19 cellular contexts compared by ENCODE assay signal in genomic region chr4:173782660-173783059, GRCh38.
DNase-seq lines count a peak whose midpoint lies in the region; ATAC-seq and TF ChIP-seq lines count a peak whose summit lies in the region.
"Had no signal": no experiment of that assay in that cellular context is flagged by ENCODE, and none has a peak within 500 bp of the region (broad histone marks: within the 10 kb centered on the region; RNA-seq: fewer than 3 reads in every experiment).

No MANE protein-coding gene starts in this region.

- H2BK120ac ChIP-seq in mesendoderm (ENCODE audit: low read depth, low read length): no peak overlapping the region

- H2AK5ac ChIP-seq in mesendoderm (ENCODE audit: low read length): no peak overlapping the region

- H3K27me3 ChIP-seq in mesendoderm (ENCODE audit: insufficient read depth, low read length, poor library complexity) (no peaks in the 10 kb centered on the region), endodermal cell (ENCODE audit: control insufficient read depth, insufficient read depth, low read length, poor library complexity, severe bottlenecking) (no peaks in the 10 kb centered on the region), foreskin keratinocyte (no peaks in the 10 kb centered on the region)

- TF ChIP-seq CTCF in HEK293 (tag by site-specific recombination; IDR thresholded peaks at IDR 0.05) (no peak), endodermal cell (conservative IDR thresholded peaks at IDR 0.05) (no peak), foreskin keratinocyte (conservative IDR thresholded peaks at IDR 0.05) (no peak)

- no peak overlapping the region for H3K4me2 ChIP-seq in mesendoderm (ENCODE audit: low read length)

- no peak overlapping the region for H4K5ac ChIP-seq in mesendoderm (ENCODE audit: low read length)

- H3K4me3 ChIP-seq in HEK293 (ENCODE audit: low read depth, low read length) (no peak overlapping the region), mesendoderm (ENCODE audit: low read length) (no peak overlapping the region), endodermal cell (ENCODE audit: low read length) (no peak overlapping the region)

- H3K9me3 ChIP-seq in HEK293 (ENCODE audit: control insufficient read depth, insufficient read depth, low read depth, low read length): no peaks in the 10 kb centered on the region
- H3K9me3 ChIP-seq in endodermal cell (ENCODE audit: control insufficient read depth, low read length): peaks cover 36% of the 10 kb centered on the region

- H2BK5ac ChIP-seq in mesendoderm (ENCODE audit: low read length): no peak overlapping the region

- ATAC-seq in HG03039 (IDR thresholded peaks at IDR 0.05; ENCODE audit: unreplicated experiment) (no peak), foreskin keratinocyte (no peak)
- ATAC-seq: HCT116, SK-N-SH treated with all-trans-retinoic acid at 6 μM for 48 hours had no signal

- H4K8ac ChIP-seq in mesendoderm (ENCODE audit: low read depth, low read length): no peak overlapping the region

- peaks cover 57% of the 10 kb centered on the region for H3K27me3 Mint-ChIP-seq in endodermal cell (ENCODE audit: insufficient read depth)

- POLR2A ChIA-PET in HEK293 (lab: Yijun Ruan, JAX): no interaction called here

- H3K36me3 ChIP-seq in HEK293 (ENCODE audit: control insufficient read depth in 2 of 2, insufficient read depth in 1 of 2, low read length in 2 of 2): no peaks in the 10 kb centered on the region
- no peaks in the 10 kb centered on the region for H3K36me3 ChIP-seq in mesendoderm (ENCODE audit: control insufficient read depth, insufficient read depth, low read length)
- H3K36me3 ChIP-seq in endodermal cell (ENCODE audit: control insufficient read depth, insufficient read depth, low read length): no peaks in the 10 kb centered on the region

- CTCF ChIA-PET in HEK293 (lab: Yijun Ruan, JAX): interaction anchor here (0.7 kb wide), 1 partner anchor 339 kb away, joined by 3 read pairs; no protein-coding TSS in a partner anchor

- peaks cover 40% of the 10 kb centered on the region for H3K9me3 Mint-ChIP-seq in endodermal cell

- H3K79me1 ChIP-seq in mesendoderm (ENCODE audit: low read length): no peaks in the 10 kb centered on the region

- H3K27ac ChIP-seq in HEK293 (ENCODE audit: extremely low read depth, low read depth, low read length): no peak overlapping the region
- H3K27ac ChIP-seq in mesendoderm (ENCODE audit: low read depth, low read length): no peak overlapping the region
- H3K27ac ChIP-seq in endodermal cell (ENCODE audit: low read depth, low read length): no peak overlapping the region
- H3K27ac ChIP-seq in foreskin keratinocyte: no peak overlapping the region

- no CpG with 5 or more reads among the region's 2 CpGs for WGBS in mesendoderm (ENCODE audit: extremely low coverage, insufficient coverage, low lambda C conversion rate)
- WGBS in endodermal cell (ENCODE audit: insufficient coverage in 1 of 2, insufficient read length in 1 of 2), 2 experiments: 61% methylated on average over 2 of the region's 2 CpGs; no CpG with 5 or more reads in 1 of the 2 experiments

- no peaks in the 10 kb centered on the region for H3K4me1 ChIP-seq in HEK293 (ENCODE audit: control insufficient read depth, insufficient read depth, low read length)
- H3K4me1 ChIP-seq in mesendoderm (ENCODE audit: control insufficient read depth, low read depth, low read length): peaks cover 2% of the 10 kb centered on the region
- no peaks in the 10 kb centered on the region for H3K4me1 ChIP-seq in endodermal cell (ENCODE audit: control insufficient read depth, insufficient read depth, low read length)
- no peaks in the 10 kb centered on the region for H3K4me1 ChIP-seq in foreskin keratinocyte

- peak; percentile 39 for DNase-seq in DMS79 (lab: John Stamatoyannopoulos, UW)
- peak; percentile 79 for DNase-seq in NCI-H524 treated with DMSO at 0.1 percent for 48 hours (lab: John Stamatoyannopoulos, UW)
- DNase-seq in mesendoderm: peak; percentile 38
- no peak for DNase-seq in endodermal cell
- DNase-seq in foreskin keratinocyte: no peak
- DNase-seq: ACHN; AML-193; DMS153; KG1; NCI-H1048; NCI-H2107; NK-92 treated with Interleukin-12 subunit alpha and Interleukin-12 subunit beta, amount 100 ng/mL, for 24 hours; SHP77; T-helper 1 cell had no signal

- H3K27ac Mint-ChIP-seq in endodermal cell: no peak overlapping the region
- H3K27ac Mint-ChIP-seq: CD14-positive monocyte had no signal

- H3K4ac ChIP-seq in mesendoderm (ENCODE audit: low read depth, low read length): no peak overlapping the region

- H2BK15ac ChIP-seq in mesendoderm (replicated peaks; ENCODE audit: low read depth): no peak overlapping the region

- H3K4me1 Mint-ChIP-seq in endodermal cell: peaks cover 17% of the 10 kb centered on the region
- H3K4me1 Mint-ChIP-seq: CD14-positive monocyte had no signal

- H3K9ac ChIP-seq in mesendoderm (ENCODE audit: low read length): no peak overlapping the region
- no peak overlapping the region for H3K9ac ChIP-seq in endodermal cell (ENCODE audit: extremely low read depth, low read length, poor library complexity, severe bottlenecking)

- no peak overlapping the region for H3K56ac ChIP-seq in mesendoderm (ENCODE audit: low read length)

- no peak overlapping the region for H3K4me3 Mint-ChIP-seq in endodermal cell
- H3K4me3 Mint-ChIP-seq: CD14-positive monocyte had no signal

- no peak overlapping the region for H3K18ac ChIP-seq in mesendoderm (ENCODE audit: low read length)

- H3K79me2 ChIP-seq in mesendoderm (ENCODE audit: control insufficient read depth, insufficient read depth, low read length): no peaks in the 10 kb centered on the region

- no peak overlapping the region for H3K23ac ChIP-seq in mesendoderm (ENCODE audit: low read length)

- peaks cover 8% of the 10 kb centered on the region for H3K36me3 Mint-ChIP-seq in endodermal cell (ENCODE audit: low read depth)
- H3K36me3 Mint-ChIP-seq: CD14-positive monocyte had no signal

TF ChIP-seq in HEK293, 187 proteins besides CTCF, POLR2A, EP300 and RAD21:
- TF ChIP-seq MZF1 (tag by site-specific recombination; IDR thresholded peaks at IDR 0.05; ENCODE audit: borderline replicate concordance): 0 out of 2 replicates have a peak, but pooled peaks have one; percentile 29
- no peak for TF ChIP-seq ZNF473 (tag by site-specific recombination; IDR thresholded peaks at IDR 0.05)
- no peak for TF ChIP-seq ZNF121 (tag by site-specific recombination; IDR thresholded peaks at IDR 0.05)

Comparison
In these comparisons a context has a peak if more than half of its experiments do, and no peak if none do; other contexts are left out.
1. DNase-seq: peak in DMS79 (single experiment), NCI-H524 treated with DMSO at 0.1 percent for 48 hours (single experiment) and mesendoderm (single experiment); none in endodermal cell (single experiment) and foreskin keratinocyte (0 of 2).